Comparison of ENCODE assay signal across 8 cellular contexts in the genomic region with DNA sequence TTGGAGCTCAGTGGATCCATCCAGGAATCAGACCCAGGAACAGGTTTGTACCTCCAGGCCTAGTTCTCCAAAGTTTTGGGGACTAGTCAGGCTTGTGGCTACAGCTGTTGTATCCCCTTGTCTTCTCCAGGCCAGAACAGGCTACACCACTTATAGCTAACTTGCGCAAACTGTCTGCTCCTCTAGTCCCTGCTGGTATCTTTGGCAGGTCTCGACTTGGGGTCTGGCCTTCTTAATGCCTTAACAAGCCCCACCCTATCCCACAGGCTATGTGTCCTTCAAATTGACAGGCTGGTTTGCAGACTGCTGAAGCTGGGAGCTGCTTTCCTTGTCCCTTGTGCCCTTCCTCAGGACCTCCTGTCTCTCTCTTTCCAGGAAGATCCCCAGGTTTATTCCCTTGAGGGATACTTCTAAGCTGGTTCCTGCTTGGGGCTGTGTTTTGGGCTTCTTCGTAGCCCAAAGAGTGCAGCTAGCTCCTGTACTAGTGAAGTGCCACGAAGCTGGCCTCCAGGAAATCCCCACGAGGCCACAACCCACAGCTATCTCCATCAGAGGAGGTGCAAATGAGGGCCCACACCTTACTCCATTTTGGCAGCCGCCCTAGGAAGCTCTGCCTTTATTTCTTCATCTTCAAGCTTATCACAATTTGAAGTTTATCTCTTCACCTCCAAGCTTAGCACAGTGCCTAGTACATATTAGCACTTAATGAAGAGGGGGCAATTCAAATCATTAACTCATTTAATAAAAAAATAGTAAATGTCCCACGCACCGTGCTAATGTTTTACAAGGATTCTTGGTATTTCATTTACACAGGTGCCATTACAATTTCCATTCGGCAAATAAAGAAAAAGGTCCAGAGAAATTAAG. TPM values are rescaled to one million over a fixed set of nuclear protein-coding genes. Genes with fewer than 3 reads are reported as not detected.
DNase-seq lines count a peak whose midpoint lies in the region; ATAC-seq and TF ChIP-seq lines count a peak whose summit lies in the region.

No MANE protein-coding gene starts in this region.

- H3K4me1 Mint-ChIP-seq in CD4-positive, CD25-positive, alpha-beta regulatory T cell, result peaks cover 15 to 43% (median 34%) of the 10 kb centered on the region in 4 donors
- H3K4me1 Mint-ChIP-seq in natural killer cell, result peaks cover 34 to 43% of the 10 kb centered on the region in 2 donors

- peaks cover 0 to 4% (median 0%) of the 10 kb centered on the region in 7 donors for H3K9me3 Mint-ChIP-seq in CD4-positive, CD25-positive, alpha-beta regulatory T cell
- no peaks in the 10 kb centered on the region for H3K9me3 Mint-ChIP-seq in natural killer cell

- H3K9me3 ChIP-seq in CD4-positive, CD25-positive, alpha-beta regulatory T cell (ENCODE audit: control insufficient read depth in 2 of 2, low read length in 2 of 2), result no peaks in the 10 kb centered on the region
- H3K9me3 ChIP-seq in OCI-LY7 (ENCODE audit: low read length), result no peaks in the 10 kb centered on the region

- peak overlapping the region; percentile 95 for H3K4me3 ChIP-seq in CD4-positive, CD25-positive, alpha-beta regulatory T cell (ENCODE audit: low read depth, low read length)
- H3K4me3 ChIP-seq in OCI-LY7 (ENCODE audit: low read depth, low read length, poor library complexity, severe bottlenecking) (peak overlapping the region; percentile 88), cardiac fibroblast (replicated peaks in 1 of 2; ENCODE audit: low read depth in 2 of 2, low read length in 2 of 2) (peak overlapping the region; percentile 88 to 98)

- CTCF ChIA-PET in OCI-LY7 (lab: Charles Lee; ENCODE audit: unreplicated experiment), result interaction anchor here (0.6 kb wide), 2 partner anchors 20 to 161 kb away, joined by 3 to 9 read pairs; no protein-coding TSS in a partner anchor

- TF ChIP-seq CTCF in OCI-LY7 (conservative IDR thresholded peaks at IDR 0.05; ENCODE audit: low read length) (no peak), cardiac fibroblast (IDR thresholded peaks at IDR 0.05; ENCODE audit: low read depth, low read length) (no peak), natural killer cell (IDR thresholded peaks at IDR 0.05) (no peak)

- H3K27ac ChIP-seq in CD4-positive, CD25-positive, alpha-beta regulatory T cell (ENCODE audit: insufficient read depth, low read length, poor library complexity, severe bottlenecking), result peak overlapping the region; percentile 75
- H3K27ac ChIP-seq in OCI-LY7 (ENCODE audit: low read depth, low read length, poor library complexity, severe bottlenecking), result no peak overlapping the region

- POLR2A ChIA-PET in OCI-LY7 (lab: Charles Lee), result interaction anchor here (0.7 to 1.2 kb wide), 4 partner anchors 11 to 509 kb away, joined by 3 read pairs; no protein-coding TSS in a partner anchor

- no peaks in the 10 kb centered on the region for H4K20me1 ChIP-seq in OCI-LY7 (ENCODE audit: insufficient read depth, low read length)

- no peaks in the 10 kb centered on the region for H3K27me3 ChIP-seq in CD4-positive, CD25-positive, alpha-beta regulatory T cell (ENCODE audit: control insufficient read depth, insufficient read depth, low read length)

- H3K4me3 Mint-ChIP-seq in CD4-positive, CD25-positive, alpha-beta regulatory T cell, result peak overlapping the region; percentile 91 to 98 (median 96)
- H3K4me3 Mint-ChIP-seq in natural killer cell, result peak overlapping the region; percentile 95

- ATAC-seq in CD4-positive, CD25-positive, alpha-beta regulatory T cell (ENCODE audit: low read depth in 2 of 2), result peak; percentile 20 to 29
- ATAC-seq in natural killer cell (peak; percentile 51 to 59 (median 58)), HG02798 (IDR thresholded peaks at IDR 0.05; ENCODE audit: poor library complexity, unreplicated experiment) (no peak), HG02885 (IDR thresholded peaks at IDR 0.05; ENCODE audit: poor library complexity, unreplicated experiment) (no peak)

- BruUV-seq in OCI-LY7 (replicated peaks; lab: Mats Ljungman, UMichigan), result TSS peak; percentile 89

- intact Hi-C loops in OCI-LY7 (cut with micrococcal nuclease; ENCODE audit: unreplicated experiment) (no loop called here), natural killer cell (cut with micrococcal nuclease) (no loop called here)

- peak in 1 of 3 donors; percentile 65 for DNase-seq in CD4-positive, CD25-positive, alpha-beta regulatory T cell
- DNase-seq in OCI-LY7 (ENCODE audit: low spot score), result no peak
- no peak for DNase-seq in cardiac fibroblast (ENCODE audit: low read depth in 2 of 2)
- no peak for DNase-seq in natural killer cell
- no peak for DNase-seq in DMS 273 treated with DMSO at 0.1 percent for 48 hours (lab: John Stamatoyannopoulos, UW)
- no peak for DNase-seq in putamen (ENCODE audit: low spot score)

- peaks cover 9% of the 10 kb centered on the region for H3K27me3 Mint-ChIP-seq in CD4-positive, CD25-positive, alpha-beta regulatory T cell
- H3K27me3 Mint-ChIP-seq in natural killer cell (ENCODE audit: low read depth in 2 of 2), result no peaks in the 10 kb centered on the region

- peak overlapping the region; percentile 95 for H2AFZ ChIP-seq in OCI-LY7 (ENCODE audit: low read length)

- peaks cover 17% of the 10 kb centered on the region for H3K36me3 ChIP-seq in CD4-positive, CD25-positive, alpha-beta regulatory T cell (ENCODE audit: control insufficient read depth, insufficient read depth, low read length)
- peaks cover 20% of the 10 kb centered on the region; the same call in 1 of the 2 replicates for H3K36me3 ChIP-seq in OCI-LY7 (ENCODE audit: insufficient read depth, low read length)

- peaks cover 21% of the 10 kb centered on the region for H3K4me1 ChIP-seq in CD4-positive, CD25-positive, alpha-beta regulatory T cell (ENCODE audit: control insufficient read depth, insufficient read depth, low read length, poor library complexity, severe bottlenecking)
- peaks cover 14% of the 10 kb centered on the region for H3K4me1 ChIP-seq in OCI-LY7 (ENCODE audit: insufficient read depth, low read length, poor library complexity, severe bottlenecking)

- no peaks in the 10 kb centered on the region for H3K9me2 ChIP-seq in OCI-LY7 (ENCODE audit: insufficient read depth, low read length)

- peaks cover 15% of the 10 kb centered on the region for H3K36me3 Mint-ChIP-seq in CD4-positive, CD25-positive, alpha-beta regulatory T cell
- H3K36me3 Mint-ChIP-seq in natural killer cell, result no peaks in the 10 kb centered on the region

- peak overlapping the region; percentile 90 for H3K4me2 ChIP-seq in OCI-LY7 (ENCODE audit: low read length)

- H3K27ac Mint-ChIP-seq in CD4-positive, CD25-positive, alpha-beta regulatory T cell, result peak overlapping the region; percentile 90 to 99 (median 95)
- H3K27ac Mint-ChIP-seq in natural killer cell, result peak overlapping the region; percentile 89 to 92

- H3K79me2 ChIP-seq in OCI-LY7 (ENCODE audit: insufficient read depth, low read depth, low read length), result peaks cover 9% of the 10 kb centered on the region; the same call in 1 of the 2 replicates

RNA-seq across cellular contexts. Expression of a gene that starts 0.7 kb away (rescaled TPM):
- total RNA-seq in CD4-positive, CD25-positive, alpha-beta regulatory T cell, result 54.9 TPM
- 10 to 100 TPM; 33.5 to 39.9 (median 38.4) TPM for polyA plus RNA-seq in CD4-positive, CD25-positive, alpha-beta regulatory T cell
- 35.4 and 56.8 TPM in 2 replicates for total RNA-seq in OCI-LY7 (2014; rRNA removed; shearing (Covaris generic))
- total RNA-seq in OCI-LY7 (2022), result 53.0 and 55.9 TPM in 2 replicates
- total RNA-seq in natural killer cell, result 10 to 100 TPM; 61.1 to 73.3 (median 67.3) TPM

Comparison
In these comparisons a context has a peak if more than half of its experiments do, and no peak if none do; other contexts are left out.
1. ATAC-seq: peak in CD4-positive, CD25-positive, alpha-beta regulatory T cell (2 of 2) and natural killer cell (3 of 3); none in HG02798 (single experiment) and HG02885 (single experiment).
2. Peak in every context shown above with its lines, with median percentiles within 50 percentile points of each other: H3K4me3 ChIP-seq.